ENCODE assay signal across 9 cellular contexts in the genomic region with DNA sequence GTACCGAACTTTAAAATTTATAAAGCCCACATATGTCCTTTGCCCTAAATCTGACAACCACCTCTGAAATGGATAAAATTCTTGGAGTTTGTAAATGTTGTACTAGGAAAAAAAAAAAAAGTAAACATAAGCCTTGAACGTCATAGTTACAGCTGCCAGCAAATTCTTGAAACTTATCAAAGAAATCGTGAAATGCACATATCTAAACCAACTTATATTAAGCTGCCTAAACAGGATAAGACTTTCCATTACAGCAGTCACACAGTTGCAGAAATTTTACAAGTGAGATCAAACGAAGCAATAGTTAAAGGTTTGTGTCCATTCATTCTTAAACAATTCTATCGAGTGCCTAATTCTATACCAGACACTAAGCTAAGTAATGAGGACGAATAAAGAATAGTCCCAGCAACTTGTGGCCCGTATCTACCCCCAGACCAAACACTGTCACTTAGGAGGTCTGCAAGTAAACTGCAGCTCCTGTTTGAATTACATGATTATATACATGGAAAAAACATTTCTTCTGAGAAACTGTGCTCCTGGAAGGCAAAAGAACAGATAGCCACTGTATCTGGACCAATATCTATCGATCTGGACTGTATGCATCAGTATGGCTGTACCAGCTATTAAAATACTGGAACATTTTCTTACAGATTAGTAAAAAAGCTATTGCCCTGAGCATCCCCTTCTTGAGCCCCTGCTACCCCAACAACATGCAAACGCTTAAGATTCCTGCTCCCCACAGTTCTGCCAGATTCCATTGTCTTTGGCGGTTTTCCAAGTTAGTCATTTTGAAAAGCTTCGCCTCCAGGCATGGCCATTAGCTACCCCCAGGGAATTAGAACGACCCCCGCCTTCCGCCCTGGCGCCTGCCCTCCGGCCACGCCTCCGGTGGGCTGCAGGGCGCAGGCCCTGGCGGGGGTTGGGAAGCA. TPM values are rescaled to one million over a fixed set of nuclear protein-coding genes. Genes with fewer than 3 reads are reported as not detected.
DNase-seq lines count a peak whose midpoint lies in the region; ATAC-seq and TF ChIP-seq lines count a peak whose summit lies in the region.
"Had no signal": no experiment of that assay in that cellular context is flagged by ENCODE, and none has a peak within 500 bp of the region (broad histone marks: within the 10 kb centered on the region; RNA-seq: fewer than 3 reads in every experiment).

No MANE protein-coding gene starts in this region.

- H3K9me3 ChIP-seq in prostate gland, result no peaks in the 10 kb centered on the region
- H3K9me3 ChIP-seq: A549 had no signal

- no peaks in the 10 kb centered on the region for H3K36me3 ChIP-seq in prostate gland

- H3K27ac ChIP-seq in foreskin keratinocyte (no peak overlapping the region), prostate gland (peak overlapping the region; percentile 50 to 66)
- H3K27ac ChIP-seq: A549 had no signal

- no peak for TF ChIP-seq CTCF in foreskin keratinocyte (conservative IDR thresholded peaks at IDR 0.05)
- TF ChIP-seq CTCF in prostate gland (IDR thresholded peaks at IDR 0.05), result no peak

- H3K4me3 ChIP-seq in prostate gland, result peak overlapping the region; percentile 18 to 20
- H3K4me3 ChIP-seq: A549 had no signal

- no peaks in the 10 kb centered on the region for H3K27me3 ChIP-seq in foreskin keratinocyte
- no peaks in the 10 kb centered on the region for H3K27me3 ChIP-seq in prostate gland (replicated peaks; ENCODE audit: insufficient read depth)

- DNase-seq in NCI-H1436 (lab: John Stamatoyannopoulos, UW) (peak; percentile 39), NCI-H1436 treated with DMSO at 0.1 percent for 48 hours (lab: John Stamatoyannopoulos, UW) (no peak), T1000 (lab: John Stamatoyannopoulos, UW) (peak; percentile 79), foreskin keratinocyte (peak in 1 of 2 donors; percentile 26), prostate gland (ENCODE audit: low spot score) (peak; percentile 4), KBM-7 (no peak)

- in situ Hi-C loops in KBM-7 (cut with MboI; ENCODE audit: low pct_unique_long_range_greater_than_20kb, low sequenced_read_pairs), result no loop called here

- 8% methylated on average over 20 of the region's 20 CpGs for WGBS in prostate gland

- H3K4me1 ChIP-seq in foreskin keratinocyte (peaks cover 5% of the 10 kb centered on the region), prostate gland (replicated peaks) (no peaks in the 10 kb centered on the region)
- H3K4me1 ChIP-seq: A549 had no signal

- ATAC-seq in foreskin keratinocyte (peak; percentile 16), GM21786 (IDR thresholded peaks at IDR 0.05; ENCODE audit: unreplicated experiment) (no peak), HG02884 (IDR thresholded peaks at IDR 0.05; ENCODE audit: unreplicated experiment) (no peak)
- ATAC-seq: A549 had no signal

- intact Hi-C loops in prostate gland (cut with DNase I), result no loop called here

- no peak for TF ChIP-seq POLR2A in prostate gland (IDR thresholded peaks at IDR 0.05)

RNA-seq across cellular contexts. Expression of gene SEC22B, which starts 3.4 kb away (rescaled TPM):
- total RNA-seq in foreskin keratinocyte (16.4 and 17.8 TPM in 2 replicates), prostate gland (10 to 100 TPM; 23.6 to 31.3 TPM)
- polyA plus RNA-seq in foreskin keratinocyte, result 10.3 TPM in 2 replicates

Comparison
In these comparisons a context has a peak if more than half of its experiments do, and no peak if none do; other contexts are left out.
1. DNase-seq: peak in NCI-H1436 (single experiment), T1000 (single experiment) and prostate gland (single experiment); none in NCI-H1436 treated with DMSO at 0.1 percent for 48 hours (single experiment) and KBM-7 (single experiment).